20 cellular contexts compared by ENCODE assay signal in genomic region chr16:69319826-69320730, GRCh38. TPM values are rescaled to one million over a fixed set of nuclear protein-coding genes. Genes with fewer than 3 reads are reported as not detected.
DNase-seq lines count a peak whose midpoint lies in the region; ATAC-seq and TF ChIP-seq lines count a peak whose summit lies in the region.
"Had no signal": no experiment of that assay in that cellular context is flagged by ENCODE, and none has a peak within 500 bp of the region (broad histone marks: within the 10 kb centered on the region; RNA-seq: fewer than 3 reads in every experiment).

No MANE protein-coding gene starts in this region.

- no peak overlapping the region for H3K18ac ChIP-seq in IMR-90 (ENCODE audit: low read depth, low read length)

- H3K4me3 ChIP-seq in IMR-90 (ENCODE audit: insufficient read depth, low read depth, low read length) (no peak overlapping the region), endodermal cell (ENCODE audit: low read length) (no peak overlapping the region)

- CTCF ChIA-PET in IMR-90 (lab: Yijun Ruan, JAX) = no interaction called here

- H3K4me1 Mint-ChIP-seq in activated T-cell treated with anti-CD3 and anti-CD28 coated beads, Interleukin-2, amount 50 U/mL, for 24 hours (ENCODE audit: low read depth) = peaks cover 17% of the 10 kb centered on the region
- H3K4me1 Mint-ChIP-seq in endodermal cell = no peaks in the 10 kb centered on the region

- no peak overlapping the region for H4K5ac ChIP-seq in IMR-90 (ENCODE audit: low read depth, low read length)

- DNase-seq in activated T-cell treated with anti-CD3 and anti-CD28 coated beads, Interleukin-2, amount 50 U/mL, for 24 hours = peak; percentile 26
- DNase-seq in activated T-cell treated with anti-CD3 and anti-CD28 coated beads for 4 hours (no peak), IMR-90 (no peak), endodermal cell (no peak), posterior vena cava (ENCODE audit: low spot score) (peak; percentile 76), GOT3 (lab: John Stamatoyannopoulos, UW) (no peak), hepatic stellate cell (ENCODE audit: low spot score) (no peak)
- DNase-seq: DND-41, GDM1, Kasumi-1, NCI-H1105 treated with DMSO at 0.1 percent for 48 hours, NCI-H1930, NCI-H2171 treated with DMSO at 0.1 percent for 48 hours, NCI-H510A, NCI-H82, SHP77 treated with DMSO at 0.1 percent for 48 hours had no signal

- peaks cover 85% of the 10 kb centered on the region for H3K36me3 ChIP-seq in IMR-90 (ENCODE audit: control insufficient read depth, insufficient read depth, low read length)
- peaks cover 81% of the 10 kb centered on the region for H3K36me3 ChIP-seq in endodermal cell (ENCODE audit: control insufficient read depth, insufficient read depth, low read length)

- dilution Hi-C loops in IMR-90 (cut with HindIII; ENCODE audit: low sequenced_read_pairs, unreplicated experiment) = no loop called here

- TF ChIP-seq CTCF in IMR-90 (conservative IDR thresholded peaks at IDR 0.05; ENCODE audit: low read depth, low read length) (no peak), endodermal cell (conservative IDR thresholded peaks at IDR 0.05) (no peak)

- no peak overlapping the region for H3K23ac ChIP-seq in IMR-90 (ENCODE audit: low read depth, low read length)

- H3K9me3 ChIP-seq in IMR-90 (ENCODE audit: control insufficient read depth, insufficient read depth, low read length) (no peaks in the 10 kb centered on the region), endodermal cell (ENCODE audit: control insufficient read depth, low read length) (no peaks in the 10 kb centered on the region)

- H3K4me3 Mint-ChIP-seq in activated T-cell treated with anti-CD3 and anti-CD28 coated beads, Interleukin-2, amount 50 U/mL, for 24 hours = no peak overlapping the region
- H3K4me3 Mint-ChIP-seq in endodermal cell = no peak overlapping the region

- BruUV-seq in IMR-90 (replicated peaks; lab: Mats Ljungman, UMichigan) = no TSS peak

- H3K9ac ChIP-seq in IMR-90 (ENCODE audit: low read depth, low read length) = no peak overlapping the region
- H3K9ac ChIP-seq in endodermal cell (ENCODE audit: extremely low read depth, low read length, poor library complexity, severe bottlenecking) = no peak overlapping the region

- TF ChIP-seq POLR2A in IMR-90 (IDR thresholded peaks at IDR 0.05; ENCODE audit: low read depth, low read length) = no peak

- H3K4me1 ChIP-seq in IMR-90 (ENCODE audit: control insufficient read depth, insufficient read depth, low read length) (no peaks in the 10 kb centered on the region), endodermal cell (ENCODE audit: control insufficient read depth, insufficient read depth, low read length) (no peaks in the 10 kb centered on the region)

- H3K4me2 ChIP-seq in IMR-90 (ENCODE audit: low read depth, low read length) = no peak overlapping the region

- no peak overlapping the region for H2BK20ac ChIP-seq in IMR-90 (ENCODE audit: low read depth, low read length)

- H3K79me1 ChIP-seq in IMR-90 (ENCODE audit: low read depth in 1 of 2, low read length in 2 of 2) = peaks cover 42 to 83% of the 10 kb centered on the region in 2 experiments

- H3K9me3 Mint-ChIP-seq in activated T-cell treated with anti-CD3 and anti-CD28 coated beads, Interleukin-2, amount 50 U/mL, for 24 hours = no peaks in the 10 kb centered on the region
- no peaks in the 10 kb centered on the region for H3K9me3 Mint-ChIP-seq in endodermal cell

- ATAC-seq in IMR-90 (ENCODE audit: low read depth) = no peak
- no peak for ATAC-seq in GM21423 (IDR thresholded peaks at IDR 0.05; ENCODE audit: unreplicated experiment)
- ATAC-seq: Panc1 had no signal

- peak overlapping the region; percentile 32 for H2AFZ ChIP-seq in IMR-90 (replicated peaks; ENCODE audit: low read length, poor library complexity)

- intact Hi-C loops in IMR-90 (cut with micrococcal nuclease) = no loop called here
- intact Hi-C loops in posterior vena cava (cut with DNase I) = no loop called here

- H3K27ac ChIP-seq in IMR-90 (ENCODE audit: insufficient read depth, low read length) = no peak overlapping the region
- H3K27ac ChIP-seq in endodermal cell (ENCODE audit: low read depth, low read length) = no peak overlapping the region
- H3K27ac ChIP-seq: 22Rv1, C4-2B had no signal

- no peak overlapping the region for H4K8ac ChIP-seq in IMR-90 (ENCODE audit: low read depth in 2 of 2, low read length in 2 of 2)

- H2BK15ac ChIP-seq in IMR-90 (ENCODE audit: low read depth, low read length) = no peak overlapping the region

- peaks cover 96% of the 10 kb centered on the region for H3K36me3 Mint-ChIP-seq in activated T-cell treated with anti-CD3 and anti-CD28 coated beads, Interleukin-2, amount 50 U/mL, for 24 hours (ENCODE audit: low read depth)
- peaks cover 74% of the 10 kb centered on the region for H3K36me3 Mint-ChIP-seq in endodermal cell (ENCODE audit: low read depth)

- H3K56ac ChIP-seq in IMR-90 (ENCODE audit: extremely low read depth, insufficient read depth, low read length) = no peak overlapping the region

- peak overlapping the region; percentile 23 for H3K27ac Mint-ChIP-seq in activated T-cell treated with anti-CD3 and anti-CD28 coated beads, Interleukin-2, amount 50 U/mL, for 24 hours
- H3K27ac Mint-ChIP-seq in endodermal cell = peak overlapping the region; percentile 27

- peaks cover 47% of the 10 kb centered on the region for H4K20me1 ChIP-seq in IMR-90 (ENCODE audit: insufficient read depth, low read length)

- H3K4ac ChIP-seq in IMR-90 (ENCODE audit: low read depth, low read length) = no peak overlapping the region

- H2BK5ac ChIP-seq in IMR-90 (ENCODE audit: low read depth, low read length, poor library complexity, severe bottlenecking) = no peak overlapping the region

- H3K27me3 ChIP-seq in IMR-90 (ENCODE audit: control insufficient read depth, insufficient read depth, low read length) (no peaks in the 10 kb centered on the region), endodermal cell (ENCODE audit: control insufficient read depth, insufficient read depth, low read length, poor library complexity, severe bottlenecking) (no peaks in the 10 kb centered on the region)

- H2BK120ac ChIP-seq in IMR-90 (ENCODE audit: low read depth, low read length) = no peak overlapping the region

- 97% methylated on average over 9 of the region's 30 CpGs; no CpG with 5 or more reads in 1 of the 2 experiments for WGBS in IMR-90 (ENCODE audit: extremely low coverage in 2 of 2, insufficient read length in 1 of 2), 2 experiments
- WGBS in endodermal cell (ENCODE audit: insufficient coverage in 1 of 2, insufficient read length in 1 of 2), 2 experiments = 92 to 93% methylated on average over 14 to 30 of the region's 30 CpGs

- H2AK9ac ChIP-seq in IMR-90 (replicated peaks; ENCODE audit: low read depth, low read length, poor library complexity) = peak overlapping the region; percentile 24

- H3K9me1 ChIP-seq in IMR-90 (ENCODE audit: insufficient read depth, low read length) = peaks cover 3% of the 10 kb centered on the region; the same call in 1 of the 2 replicates

- no peaks in the 10 kb centered on the region for H3K27me3 Mint-ChIP-seq in activated T-cell treated with anti-CD3 and anti-CD28 coated beads, Interleukin-2, amount 50 U/mL, for 24 hours
- H3K27me3 Mint-ChIP-seq in endodermal cell (ENCODE audit: insufficient read depth) = no peaks in the 10 kb centered on the region

- H3K14ac ChIP-seq in IMR-90 (replicated peaks; ENCODE audit: low read depth, low read length) = no peak overlapping the region

- no peak for TF ChIP-seq RAD21 in IMR-90 (IDR thresholded peaks at IDR 0.05; ENCODE audit: low read length)

- no peak overlapping the region for H2AK5ac ChIP-seq in IMR-90 (ENCODE audit: low read depth, low read length)

- in situ Hi-C loops in IMR-90 (cut with MboI; ENCODE audit: low sequenced_read_pairs) = no loop called here

- POLR2A ChIA-PET in IMR-90 (lab: Charles Lee; ENCODE audit: unreplicated experiment) = no interaction called here

- H4K91ac ChIP-seq in IMR-90 (ENCODE audit: insufficient read depth, low read depth, low read length) = no peak overlapping the region

TF ChIP-seq in IMR-90, 13 proteins besides CTCF, POLR2A, EP300 and RAD21 (continues in another document):
- no peak for TF ChIP-seq CEBPB (IDR thresholded peaks at IDR 0.05; ENCODE audit: low read depth, low read length)

RNA-seq across cellular contexts. Expression of gene VPS4A, which starts 8.9 kb away (rescaled TPM):
- total RNA-seq in IMR-90 (2012; rRNA removed) (23.3 and 25.3 TPM in 2 replicates), endodermal cell (10 to 100 TPM; 28.6 to 37.8 TPM), posterior vena cava (10 to 100 TPM; 23.4 to 24.1 TPM)
- polyA plus RNA-seq in IMR-90 (2012; rRNA removed) = 23.3 and 25.2 TPM in 2 replicates
- 21.9 TPM in 2 replicates for polyA plus RNA-seq in IMR-90 (2012; cell fraction: cytosol; rRNA removed)
- 43.1 and 50.4 TPM in 2 replicates for polyA plus RNA-seq in IMR-90 (2012; cell fraction: nucleus; rRNA removed; ENCODE audit: low replicate concordance)
- 34.2 TPM for polyA plus RNA-seq in endodermal cell (2013, experiment 1 of 2)
- polyA plus RNA-seq in endodermal cell (2013, experiment 2 of 2) = 33.5 TPM

RNA-seq across cellular contexts. Expression of gene PDF, which starts 10.3 kb away (rescaled TPM):
- total RNA-seq in IMR-90 (2012; rRNA removed) (4.5 and 7.5 TPM in 2 replicates), endodermal cell (10 to 100 TPM; 12.2 to 19.8 TPM), posterior vena cava (1 to 10 TPM; 6.6 to 6.9 TPM)
- polyA plus RNA-seq in IMR-90 (2012; rRNA removed) = 6.4 and 7.6 TPM in 2 replicates
- 10.9 and 17.5 TPM in 2 replicates for polyA plus RNA-seq in IMR-90 (2012; cell fraction: cytosol; rRNA removed)
- 6.6 and 10.2 TPM in 2 replicates for polyA plus RNA-seq in IMR-90 (2012; cell fraction: nucleus; rRNA removed; ENCODE audit: low replicate concordance)
- polyA plus RNA-seq in endodermal cell (2013, experiment 1 of 2) = 9.4 TPM
- polyA plus RNA-seq in endodermal cell (2013, experiment 2 of 2) = 7.7 TPM

RNA-seq across cellular contexts. Expression of gene COG8, which starts 19.3 kb away (rescaled TPM):
- total RNA-seq in IMR-90 (2012; rRNA removed) (19.4 and 26.2 TPM in 2 replicates), endodermal cell (10 to 100 TPM; 45.8 to 49.3 TPM), posterior vena cava (10 to 100 TPM; 21.9 to 22.4 TPM)
- 22.8 and 23.4 TPM in 2 replicates for polyA plus RNA-seq in IMR-90 (2012; rRNA removed)
- polyA plus RNA-seq in IMR-90 (2012; cell fraction: cytosol; rRNA removed) = 16.0 and 27.1 TPM in 2 replicates
- polyA plus RNA-seq in IMR-90 (2012; cell fraction: nucleus; rRNA removed; ENCODE audit: low replicate concordance) = 19.7 and 25.4 TPM in 2 replicates
- polyA plus RNA-seq in endodermal cell (2013, experiment 1 of 2) = 35.4 TPM
- 30.8 TPM for polyA plus RNA-seq in endodermal cell (2013, experiment 2 of 2)

RNA-seq across cellular contexts. Expression of gene NIP7, which starts 19.5 kb away (rescaled TPM):
- 28.3 and 40.5 TPM in 2 replicates for total RNA-seq in IMR-90 (2012; rRNA removed)
- 10.6 and 14.0 TPM in 2 replicates for polyA plus RNA-seq in IMR-90 (2012; rRNA removed)
- polyA plus RNA-seq in IMR-90 (2012; cell fraction: cytosol; rRNA removed) = 3.4 and 16.1 TPM in 2 replicates
- 3.0 and 8.0 TPM in 2 replicates for polyA plus RNA-seq in IMR-90 (2012; cell fraction: nucleus; rRNA removed; ENCODE audit: low replicate concordance)
- total RNA-seq in endodermal cell = 10 to 100 TPM; 30.5 to 36.3 TPM
- 24.0 TPM for polyA plus RNA-seq in endodermal cell (2013, experiment 1 of 2)
- 26.0 TPM for polyA plus RNA-seq in endodermal cell (2013, experiment 2 of 2)
- total RNA-seq in posterior vena cava = 10 to 100 TPM; 14.3 to 15.9 TPM

RNA-seq across cellular contexts. Expression of gene TMED6, which starts 31.5 kb away (rescaled TPM):
- total RNA-seq in IMR-90 (2012; rRNA removed) (not detected in 2 replicates), endodermal cell (under 1 TPM; 0.53 to 0.66 TPM), posterior vena cava (under 1 TPM; 0.51 to 0.57 TPM)
- polyA plus RNA-seq in IMR-90 (2012; rRNA removed) = 0.10 and 0.20 TPM in 2 replicates
- polyA plus RNA-seq in IMR-90 (2012; cell fraction: cytosol; rRNA removed) = not detected in 2 replicates
- 0.08 and 0.73 TPM in 2 replicates for polyA plus RNA-seq in IMR-90 (2012; cell fraction: nucleus; rRNA removed; ENCODE audit: low replicate concordance)
- polyA plus RNA-seq in endodermal cell (2013, experiment 1 of 2) = not detected
- polyA plus RNA-seq in endodermal cell (2013, experiment 2 of 2) = not detected

Comparison
In these comparisons a context has a peak if more than half of its experiments do, and no peak if none do; other contexts are left out.
1. DNase-seq: peak in activated T-cell treated with anti-CD3 and anti-CD28 coated beads, Interleukin-2, amount 50 U/mL, for 24 hours (single experiment) and posterior vena cava (single experiment); none in activated T-cell treated with anti-CD3 and anti-CD28 coated beads for 4 hours (single experiment), IMR-90 (single experiment), endodermal cell (single experiment), GOT3 (single experiment) and hepatic stellate cell (single experiment).